Comparison of ENCODE assay signal across 8 cellular contexts in genomic region chr17:40443988-40444899, GRCh38. TPM values are rescaled to one million over a fixed set of nuclear protein-coding genes. Genes with fewer than 3 reads are reported as not detected.
DNase-seq lines count a peak whose midpoint lies in the region; ATAC-seq, FAIRE-seq and TF ChIP-seq lines count a peak whose summit lies in the region.

No MANE protein-coding gene starts in this region.

- intact Hi-C loops in activated naive CD4-positive, alpha-beta T cell treated with anti-CD3 and anti-CD28 coated beads for 36 hours (cut with micrococcal nuclease), result loop anchor here (1.0 to 2.0 kb wide), 3 partner anchors 45 to 171 kb away; no protein-coding TSS in a partner anchor
- intact Hi-C loops in kidney (cut with DNase I) (loop anchor here (10.0 kb wide), 1 partner anchor 91 kb away; no protein-coding TSS in a partner anchor), testis (cut with DNase I; ENCODE audit: low total_unique reads) (loop anchor here (5.0 kb wide), 2 partner anchors 33 to 113 kb away; no protein-coding TSS in a partner anchor)

- H3K36me3 ChIP-seq in kidney (ENCODE audit: control insufficient read depth in 1 of 2, insufficient read depth in 2 of 2, low read length in 2 of 2) (peaks cover 3 to 12% of the 10 kb centered on the region in 2 donors), testis (ENCODE audit: low read depth, missing control alignments) (no peaks in the 10 kb centered on the region)

- peak overlapping the region; percentile 66 to 95 for H3K4me3 ChIP-seq in kidney (ENCODE audit: low read length in 2 of 2)
- peak overlapping the region; percentile 69 to 76 for H3K4me3 ChIP-seq in testis

- peaks cover 4% of the 10 kb centered on the region for H3K27me3 Mint-ChIP-seq in activated naive CD4-positive, alpha-beta T cell treated with anti-CD3 and anti-CD28 coated beads for 36 hours (ENCODE audit: low read depth)
- H3K27me3 Mint-ChIP-seq in activated naive CD8-positive, alpha-beta T cell treated with anti-CD3 and anti-CD28 coated beads, Interleukin-2, amount 50 U/mL, for 24 hours, result peaks cover 12% of the 10 kb centered on the region

- WGBS in testis, 2 donors, result 2 to 13% methylated on average over 2 to 15 of the region's 15 CpGs

- H3K9ac ChIP-seq in kidney (ENCODE audit: low read length in 2 of 2), result peak overlapping the region; percentile 95 to 99

- CTCF ChIA-PET in activated naive CD4-positive, alpha-beta T cell treated with anti-CD3 and anti-CD28 coated beads for 36 hours (lab: Charles Lee), result interaction anchor here (0.6 to 7.3 kb wide), 19 partner anchors 10 to 133 kb away, joined by 3 to 47 read pairs (median 5); partner anchors contain the start of gene TOP2A

- TF ChIP-seq CTCF in kidney (IDR thresholded peaks at IDR 0.05; ENCODE audit: borderline replicate concordance, extremely low read depth, insufficient read depth), result no peak
- TF ChIP-seq CTCF in testis (IDR thresholded peaks at IDR 0.05), result no peak

- TF ChIP-seq POLR2A in testis (IDR thresholded peaks at IDR 0.05), result no peak

- DNase-seq in activated naive CD4-positive, alpha-beta T cell treated with anti-CD3 and anti-CD28 coated beads for 36 hours, result peak; percentile 30
- no peak for DNase-seq in activated naive CD4-positive, alpha-beta T cell (lab: John Stamatoyannopoulos, UW)
- no peak for DNase-seq in activated naive CD8-positive, alpha-beta T cell treated with anti-CD3 and anti-CD28 coated beads, Interleukin-2, amount 50 U/mL, for 24 hours
- no peak for DNase-seq in kidney
- DNase-seq in testis, result no peak
- no peak for DNase-seq in NCI-H2196 (lab: John Stamatoyannopoulos, UW; ENCODE audit: unreplicated experiment)
- no peak for DNase-seq in NCI-H2029 (lab: John Stamatoyannopoulos, UW)

- FAIRE-seq in kidney (lab: Jason Lieb, UNC), result no peak

- H3K36me3 Mint-ChIP-seq in activated naive CD4-positive, alpha-beta T cell treated with anti-CD3 and anti-CD28 coated beads for 36 hours (ENCODE audit: low read depth), result no peaks in the 10 kb centered on the region
- H3K36me3 Mint-ChIP-seq in activated naive CD8-positive, alpha-beta T cell treated with anti-CD3 and anti-CD28 coated beads, Interleukin-2, amount 50 U/mL, for 24 hours (ENCODE audit: low read depth), result no peaks in the 10 kb centered on the region

- peaks cover 30% of the 10 kb centered on the region for H3K4me1 Mint-ChIP-seq in activated naive CD4-positive, alpha-beta T cell treated with anti-CD3 and anti-CD28 coated beads for 36 hours (ENCODE audit: low read depth)
- peaks cover 41% of the 10 kb centered on the region for H3K4me1 Mint-ChIP-seq in activated naive CD8-positive, alpha-beta T cell treated with anti-CD3 and anti-CD28 coated beads, Interleukin-2, amount 50 U/mL, for 24 hours

- H3K27ac ChIP-seq in kidney (ENCODE audit: low read depth in 2 of 2, low read length in 2 of 2) (peak overlapping the region; percentile 91 to 96), testis (peak overlapping the region; percentile 71 to 97)

- no peaks in the 10 kb centered on the region for H3K9me3 Mint-ChIP-seq in activated naive CD4-positive, alpha-beta T cell treated with anti-CD3 and anti-CD28 coated beads for 36 hours
- H3K9me3 Mint-ChIP-seq in activated naive CD8-positive, alpha-beta T cell treated with anti-CD3 and anti-CD28 coated beads, Interleukin-2, amount 50 U/mL, for 24 hours, result no peaks in the 10 kb centered on the region

- H3K27me3 ChIP-seq in testis, result no peaks in the 10 kb centered on the region

- no peak for ATAC-seq in activated naive CD8-positive, alpha-beta T cell treated with anti-CD3 and anti-CD28 coated beads, Interleukin-2, amount 50 U/mL, for 24 hours
- ATAC-seq in HG03571 (IDR thresholded peaks at IDR 0.05; ENCODE audit: unreplicated experiment), result no peak

- H3K4me3 Mint-ChIP-seq in activated naive CD4-positive, alpha-beta T cell treated with anti-CD3 and anti-CD28 coated beads for 36 hours, result peak overlapping the region; percentile 78
- H3K4me3 Mint-ChIP-seq in activated naive CD8-positive, alpha-beta T cell treated with anti-CD3 and anti-CD28 coated beads, Interleukin-2, amount 50 U/mL, for 24 hours, result peak overlapping the region; percentile 66

- H3K4me1 ChIP-seq in kidney (ENCODE audit: control insufficient read depth in 1 of 2, insufficient read depth in 1 of 2, low read depth in 1 of 2, low read length in 2 of 2) (peaks cover 27 to 28% of the 10 kb centered on the region in 2 donors), testis (peaks cover 58% of the 10 kb centered on the region)

- no peaks in the 10 kb centered on the region for H3K9me3 ChIP-seq in kidney (ENCODE audit: control insufficient read depth in 1 of 2, low read length in 2 of 2)
- H3K9me3 ChIP-seq in testis, result no peaks in the 10 kb centered on the region

- peak overlapping the region; percentile 76 for H3K27ac Mint-ChIP-seq in activated naive CD4-positive, alpha-beta T cell treated with anti-CD3 and anti-CD28 coated beads for 36 hours
- H3K27ac Mint-ChIP-seq in activated naive CD8-positive, alpha-beta T cell treated with anti-CD3 and anti-CD28 coated beads, Interleukin-2, amount 50 U/mL, for 24 hours, result peak overlapping the region; percentile 70

RNA-seq across cellular contexts. Expression of gene IGFBP4, which starts 1.0 kb away (rescaled TPM):
- total RNA-seq in activated naive CD4-positive, alpha-beta T cell treated with anti-CD3 and anti-CD28 coated beads for 36 hours, result 1 to 10 TPM; 8.8 to 9.2 TPM
- total RNA-seq in kidney, result 743 TPM
- polyA plus RNA-seq in kidney (ENCODE audit: insufficient read depth, low read depth, low replicate concordance), result 545 TPM
- 10 to 100 TPM; 67.9 to 76.7 TPM for total RNA-seq in testis
- polyA plus RNA-seq in testis (ENCODE audit: insufficient read depth, low read depth, low replicate concordance), result 317 TPM

RNA-seq across cellular contexts. Expression of gene TOP2A, which starts 26.5 kb away (rescaled TPM):
- 100 to 1,000 TPM; 410 to 416 TPM for total RNA-seq in activated naive CD4-positive, alpha-beta T cell treated with anti-CD3 and anti-CD28 coated beads for 36 hours
- total RNA-seq in kidney (2.7 TPM), testis (10 to 100 TPM; 65.0 to 94.9 TPM)
- polyA plus RNA-seq in kidney (ENCODE audit: insufficient read depth, low read depth, low replicate concordance) (0.82 TPM), testis (ENCODE audit: insufficient read depth, low read depth, low replicate concordance) (75.3 TPM)

RNA-seq across cellular contexts. Expression of gene TNS4, which starts 57.2 kb away (rescaled TPM):
- total RNA-seq in activated naive CD4-positive, alpha-beta T cell treated with anti-CD3 and anti-CD28 coated beads for 36 hours, result 1 to 10 TPM; 4.7 to 5.9 TPM
- total RNA-seq in kidney (0.31 TPM), testis (under 1 TPM; 0.12 to 0.16 TPM)
- polyA plus RNA-seq in kidney (ENCODE audit: insufficient read depth, low read depth, low replicate concordance) (2.2 TPM), testis (ENCODE audit: insufficient read depth, low read depth, low replicate concordance) (0.09 TPM)

Comparison
In these comparisons a context has a peak if more than half of its experiments do, and no peak if none do; other contexts are left out.
1. RNA of gene TOP2A, which starts 26.5 kb away (total RNA-seq): 410 to 416 TPM in activated naive CD4-positive, alpha-beta T cell treated with anti-CD3 and anti-CD28 coated beads for 36 hours and 65.0 to 94.9 TPM in testis; 2.7 TPM in kidney (single experiment); every median in the first group is over 10 times any median in the second.